ENCODE assay signal across 10 cellular contexts in the genomic region with DNA sequence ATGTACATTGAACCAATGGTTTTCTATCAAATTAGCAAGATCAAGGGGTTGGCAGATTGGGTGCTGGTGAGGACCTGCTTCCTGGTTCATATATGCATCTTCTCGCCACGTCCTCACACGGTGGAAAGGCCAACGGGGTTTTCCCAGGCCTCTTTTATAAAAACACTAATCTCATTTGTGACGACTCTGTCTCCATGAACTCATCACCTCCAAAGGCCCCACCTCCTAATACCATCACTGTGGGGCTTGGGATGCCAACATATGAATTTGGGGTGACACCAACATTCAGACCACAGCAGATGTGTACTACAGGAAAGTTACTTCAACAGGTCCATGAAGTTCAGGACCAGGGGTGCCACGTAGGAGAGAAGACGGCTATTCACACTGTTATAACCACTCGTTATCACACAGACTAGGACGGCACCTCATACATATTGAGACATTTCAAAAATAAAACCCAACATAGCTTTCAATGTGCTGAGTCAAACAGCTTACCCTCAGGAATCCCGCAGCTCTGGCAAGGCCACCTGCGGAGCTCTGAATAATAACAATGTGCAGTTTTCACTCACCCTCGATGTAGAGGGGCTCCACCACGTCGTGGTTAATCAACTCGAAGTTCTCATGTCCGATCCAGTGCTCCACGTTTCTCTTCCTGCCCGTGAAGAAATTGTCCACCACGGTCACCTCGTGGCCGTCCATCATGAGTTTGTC.
DNase-seq lines count a peak whose midpoint lies in the region; ATAC-seq and TF ChIP-seq lines count a peak whose summit lies in the region.
"Had no signal": no experiment of that assay in that cellular context is flagged by ENCODE, and none has a peak within 500 bp of the region (broad histone marks: within the 10 kb centered on the region; RNA-seq: fewer than 3 reads in every experiment).

No MANE protein-coding gene starts in this region.

- DNase-seq in activated naive CD4-positive, alpha-beta T cell treated with Interleukin-2 at 50 U/mL for 16 hours = peak; percentile 64
- DNase-seq in activated naive CD4-positive, alpha-beta T cell (lab: John Stamatoyannopoulos, UW) = no peak
- peak; percentile 59 for DNase-seq in activated CD4-positive, alpha-beta T cell treated with anti-CD3 and anti-CD28 coated beads for 4 hours
- DNase-seq in astrocyte of the spinal cord (ENCODE audit: low read depth, low spot score) (peak; percentile 58), DMS153 (lab: John Stamatoyannopoulos, UW) (no peak)
- no peak for DNase-seq in stimulated activated naive B cell treated with anti-CD40 and anti-IgM and Interleukin-4, amounts not matched to agents 10 μg/mL and 1 μg/mL and 100 μg/mL, for 72 hours
- DNase-seq: left lung, NCI-H146 had no signal

- peaks cover 41 to 72% of the 10 kb centered on the region in 2 donors for H3K4me1 Mint-ChIP-seq in stimulated activated naive B cell treated with anti-CD40 and anti-IgM and Interleukin-4, amounts not matched to agents 10 μg/mL and 1 μg/mL and 100 μg/mL, for 72 hours

- in situ Hi-C loops in astrocyte of the spinal cord (cut with HindIII; ENCODE audit: low sequenced_read_pairs) = no loop called here

- no peak overlapping the region for H3K4me3 ChIP-seq in astrocyte of the spinal cord (ENCODE audit: low read depth, low read length)
- H3K4me3 ChIP-seq: left lung had no signal

- H3K27me3 Mint-ChIP-seq in stimulated activated naive B cell treated with anti-CD40 and anti-IgM and Interleukin-4, amounts not matched to agents 10 μg/mL and 1 μg/mL and 100 μg/mL, for 72 hours = no peaks in the 10 kb centered on the region

- ATAC-seq in stimulated activated naive B cell treated with anti-CD40 and anti-IgM and Interleukin-4, amounts not matched to agents 10 μg/mL and 1 μg/mL and 100 μg/mL, for 72 hours (replicated peaks) = peak in 1 of 2 donors; percentile 14
- no peak for ATAC-seq in GM21515 (IDR thresholded peaks at IDR 0.05; ENCODE audit: unreplicated experiment)
- no peak for ATAC-seq in GM18873 (IDR thresholded peaks at IDR 0.05; ENCODE audit: low FRiP score, unreplicated experiment)
- ATAC-seq: left lung had no signal

- no peak for TF ChIP-seq CTCF in astrocyte of the spinal cord (IDR thresholded peaks at IDR 0.05; ENCODE audit: low read depth, low read length)

- H3K27ac Mint-ChIP-seq in stimulated activated naive B cell treated with anti-CD40 and anti-IgM and Interleukin-4, amounts not matched to agents 10 μg/mL and 1 μg/mL and 100 μg/mL, for 72 hours = peak overlapping the region; percentile 72

- H3K9me3 Mint-ChIP-seq in stimulated activated naive B cell treated with anti-CD40 and anti-IgM and Interleukin-4, amounts not matched to agents 10 μg/mL and 1 μg/mL and 100 μg/mL, for 72 hours = peaks cover 0 to 1% of the 10 kb centered on the region in 2 donors

- H3K36me3 Mint-ChIP-seq in stimulated activated naive B cell treated with anti-CD40 and anti-IgM and Interleukin-4, amounts not matched to agents 10 μg/mL and 1 μg/mL and 100 μg/mL, for 72 hours = peaks cover 48 to 67% of the 10 kb centered on the region in 2 donors

- no peak overlapping the region for H3K4me3 Mint-ChIP-seq in stimulated activated naive B cell treated with anti-CD40 and anti-IgM and Interleukin-4, amounts not matched to agents 10 μg/mL and 1 μg/mL and 100 μg/mL, for 72 hours

Comparison
In these comparisons a context has a peak if more than half of its experiments do, and no peak if none do; other contexts are left out.
1. DNase-seq: peak in activated naive CD4-positive, alpha-beta T cell treated with Interleukin-2 at 50 U/mL for 16 hours (single experiment), activated CD4-positive, alpha-beta T cell treated with anti-CD3 and anti-CD28 coated beads for 4 hours (2 of 2) and astrocyte of the spinal cord (single experiment); none in activated naive CD4-positive, alpha-beta T cell (0 of 4), stimulated activated naive B cell treated with anti-CD40 and anti-IgM and Interleukin-4, amounts not matched to agents 10 μg/mL and 1 μg/mL and 100 μg/mL, for 72 hours (single experiment) and DMS153 (single experiment).